Comparison of ENCODE assay signal across 15 cellular contexts in genomic region chr5:55551298-55551846, GRCh38. TPM values are rescaled to one million over a fixed set of nuclear protein-coding genes. Genes with fewer than 3 reads are reported as not detected.
DNase-seq lines count a peak whose midpoint lies in the region; ATAC-seq and TF ChIP-seq lines count a peak whose summit lies in the region.
"Had no signal": no experiment of that assay in that cellular context is flagged by ENCODE, and none has a peak within 500 bp of the region (broad histone marks: within the 10 kb centered on the region; RNA-seq: fewer than 3 reads in every experiment).

No MANE protein-coding gene starts in this region.

- no peak overlapping the region for H4K12ac ChIP-seq in trophoblast cell (ENCODE audit: low read depth, low read length)

- no peak overlapping the region for H2AK9ac ChIP-seq in IMR-90 (replicated peaks; ENCODE audit: low read depth, low read length, poor library complexity)

- no peaks in the 10 kb centered on the region for H3K79me1 ChIP-seq in IMR-90 (ENCODE audit: low read depth in 1 of 2, low read length in 2 of 2)
- H3K79me1 ChIP-seq in trophoblast cell (ENCODE audit: low read length): peaks cover 1% of the 10 kb centered on the region

- H3K9me1 ChIP-seq in IMR-90 (ENCODE audit: insufficient read depth, low read length): 0 out of 2 replicates have a peak, but pooled peaks cover 2% of the 10 kb centered on the region

- no peak for TF ChIP-seq CTCF in IMR-90 (conservative IDR thresholded peaks at IDR 0.05; ENCODE audit: low read depth, low read length)
- TF ChIP-seq CTCF in epithelial cell of esophagus (IDR thresholded peaks at IDR 0.05; ENCODE audit: insufficient read depth, low read depth, low read length, missing control alignments): no peak

- H3K4me3 ChIP-seq in IMR-90 (ENCODE audit: insufficient read depth, low read depth, low read length) (no peak overlapping the region), epithelial cell of esophagus (ENCODE audit: low read length) (no peak overlapping the region), trophoblast cell (ENCODE audit: low read depth, low read length) (no peak overlapping the region)

- H3K9me3 ChIP-seq in IMR-90 (ENCODE audit: control insufficient read depth, insufficient read depth, low read length): no peaks in the 10 kb centered on the region
- no peaks in the 10 kb centered on the region for H3K9me3 ChIP-seq in trophoblast cell (ENCODE audit: insufficient read depth, low read depth, low read length)

- no peak overlapping the region for H4K5ac ChIP-seq in IMR-90 (ENCODE audit: low read depth, low read length)

- TF ChIP-seq RAD21 in IMR-90 (IDR thresholded peaks at IDR 0.05; ENCODE audit: low read length): no peak

- POLR2A ChIA-PET in IMR-90 (lab: Charles Lee; ENCODE audit: unreplicated experiment): no interaction called here

- H2BK5ac ChIP-seq in IMR-90 (ENCODE audit: low read depth, low read length, poor library complexity, severe bottlenecking): no peak overlapping the region
- H2BK5ac ChIP-seq in trophoblast cell (ENCODE audit: low read depth, low read length, poor library complexity): no peak overlapping the region

- H3K36me3 ChIP-seq in IMR-90 (ENCODE audit: control insufficient read depth, insufficient read depth, low read length) (no peaks in the 10 kb centered on the region), trophoblast cell (ENCODE audit: control insufficient read depth in 1 of 2, insufficient read depth in 2 of 2, low read length in 2 of 2) (no peaks in the 10 kb centered on the region)

- H3K4ac ChIP-seq in IMR-90 (ENCODE audit: low read depth, low read length): no peak overlapping the region
- no peak overlapping the region for H3K4ac ChIP-seq in trophoblast cell (ENCODE audit: low read depth, low read length)

- H3K9ac ChIP-seq in IMR-90 (ENCODE audit: low read depth, low read length): no peak overlapping the region
- H3K9ac ChIP-seq in trophoblast cell (ENCODE audit: low read length): no peak overlapping the region

- in situ Hi-C loops in IMR-90 (cut with MboI; ENCODE audit: low sequenced_read_pairs): no loop called here

- H3K4me1 ChIP-seq in IMR-90 (ENCODE audit: control insufficient read depth, insufficient read depth, low read length) (no peaks in the 10 kb centered on the region), trophoblast cell (ENCODE audit: control insufficient read depth in 1 of 2, insufficient read depth in 2 of 2, low read length in 2 of 2) (no peaks in the 10 kb centered on the region)

- H2BK120ac ChIP-seq in IMR-90 (ENCODE audit: low read depth, low read length): no peak overlapping the region
- H2BK120ac ChIP-seq in trophoblast cell (ENCODE audit: insufficient read depth, low read length, poor library complexity): no peak overlapping the region

- H3K79me2 ChIP-seq in trophoblast cell (ENCODE audit: control insufficient read depth, insufficient read depth, low read length, poor library complexity): no peaks in the 10 kb centered on the region

- no peak overlapping the region for H3K56ac ChIP-seq in IMR-90 (ENCODE audit: extremely low read depth, insufficient read depth, low read length)

- H3K27me3 ChIP-seq in IMR-90 (ENCODE audit: control insufficient read depth, insufficient read depth, low read length): peaks cover 12% of the 10 kb centered on the region
- no peaks in the 10 kb centered on the region for H3K27me3 ChIP-seq in trophoblast cell (ENCODE audit: insufficient read depth, low read length)

- no peaks in the 10 kb centered on the region for H4K20me1 ChIP-seq in IMR-90 (ENCODE audit: insufficient read depth, low read length)

- H2AK5ac ChIP-seq in IMR-90 (ENCODE audit: low read depth, low read length) (no peak overlapping the region), trophoblast cell (ENCODE audit: low read length) (no peak overlapping the region)

- H3K23ac ChIP-seq in IMR-90 (ENCODE audit: low read depth, low read length) (no peak overlapping the region), trophoblast cell (ENCODE audit: low read length) (no peak overlapping the region)

- BruUV-seq in IMR-90 (replicated peaks; lab: Mats Ljungman, UMichigan): no TSS peak

- H3K27ac ChIP-seq in IMR-90 (ENCODE audit: insufficient read depth, low read length): no peak overlapping the region
- H3K27ac ChIP-seq in trophoblast cell (ENCODE audit: low read depth, low read length): no peak overlapping the region
- H3K27ac ChIP-seq: 22Rv1 had no signal

- no peak overlapping the region for H2BK12ac ChIP-seq in trophoblast cell (ENCODE audit: low read length)

- H3K14ac ChIP-seq in IMR-90 (replicated peaks; ENCODE audit: low read depth, low read length): 0 out of 2 replicates have a peak overlapping the region, but pooled peaks have one; percentile 18
- H3K14ac ChIP-seq in trophoblast cell (ENCODE audit: low read length): no peak overlapping the region

- 93% methylated on average over 3 of the region's 7 CpGs; no CpG with 5 or more reads in 1 of the 2 experiments for WGBS in IMR-90 (ENCODE audit: extremely low coverage in 2 of 2, insufficient read length in 1 of 2), 2 experiments
- WGBS in trophoblast cell (ENCODE audit: extremely low coverage, insufficient coverage, insufficient read length): no CpG with 5 or more reads among the region's 7 CpGs

- no peak overlapping the region for H2BK20ac ChIP-seq in IMR-90 (ENCODE audit: low read depth, low read length)

- DNase-seq in DMS79 treated with DMSO at 0.1 percent for 48 hours (lab: John Stamatoyannopoulos, UW) (peak; percentile 19), DMS79 (lab: John Stamatoyannopoulos, UW) (no peak), IMR-90 (no peak), NCI-H2171 treated with DMSO at 0.1 percent for 48 hours (lab: John Stamatoyannopoulos, UW) (peak; percentile 75), epithelial cell of esophagus (ENCODE audit: low read depth) (peak; percentile 61), HCEC 1CT (no peak), trophoblast cell (no peak)
- DNase-seq: DMS 273 treated with DMSO at 0.1 percent for 48 hours, KBM-7, NCI-H1092 treated with DMSO at 0.1 percent for 48 hours, NCI-H2029, T-cell, T1000 had no signal

- CTCF ChIA-PET in IMR-90 (lab: Yijun Ruan, JAX): interaction anchor here (1.2 kb wide), 1 partner anchor 9 kb away, joined by 3 read pairs; no protein-coding TSS in a partner anchor

- no peak overlapping the region for H4K91ac ChIP-seq in IMR-90 (ENCODE audit: insufficient read depth, low read depth, low read length)
- H4K91ac ChIP-seq in trophoblast cell (ENCODE audit: low read depth, low read length): no peak overlapping the region

- intact Hi-C loops in IMR-90 (cut with micrococcal nuclease): no loop called here

- ATAC-seq in IMR-90 (ENCODE audit: low read depth) (no peak), GM18870 (IDR thresholded peaks at IDR 0.05; ENCODE audit: unreplicated experiment) (no peak)
- ATAC-seq: T-cell had no signal

- H4K8ac ChIP-seq in IMR-90 (ENCODE audit: low read depth in 2 of 2, low read length in 2 of 2) (no peak overlapping the region), trophoblast cell (ENCODE audit: low read depth, low read length) (no peak overlapping the region)

- H3K18ac ChIP-seq in IMR-90 (ENCODE audit: low read depth, low read length) (no peak overlapping the region), trophoblast cell (ENCODE audit: low read length) (no peak overlapping the region)

- H2AFZ ChIP-seq in IMR-90 (replicated peaks; ENCODE audit: low read length, poor library complexity): no peak overlapping the region
- H2AFZ ChIP-seq in trophoblast cell (ENCODE audit: insufficient read depth, low read length, poor library complexity): no peak overlapping the region

- H3K4me2 ChIP-seq in IMR-90 (ENCODE audit: low read depth, low read length): no peak overlapping the region
- no peak overlapping the region for H3K4me2 ChIP-seq in trophoblast cell (ENCODE audit: low read length)

- dilution Hi-C loops in IMR-90 (cut with HindIII; ENCODE audit: low sequenced_read_pairs, unreplicated experiment): no loop called here

- no peak overlapping the region for H2BK15ac ChIP-seq in IMR-90 (ENCODE audit: low read depth, low read length)

- TF ChIP-seq POLR2A in IMR-90 (IDR thresholded peaks at IDR 0.05; ENCODE audit: low read depth, low read length): no peak

TF ChIP-seq in IMR-90, 13 proteins besides CTCF, POLR2A, EP300 and RAD21 (continues in another document):
- TF ChIP-seq RCOR1 (IDR thresholded peaks at IDR 0.05; ENCODE audit: insufficient replicate concordance, low read length) (no peak), NFE2L2 (IDR thresholded peaks at IDR 0.05; ENCODE audit: low read depth, low read length) (no peak), CHD1 (IDR thresholded peaks at IDR 0.05; ENCODE audit: low read depth, low read length) (no peak), FOS (IDR thresholded peaks at IDR 0.05; ENCODE audit: low read depth, low read length) (no peak), MXI1 (IDR thresholded peaks at IDR 0.05; ENCODE audit: borderline replicate concordance, low read depth, low read length) (no peak), MAZ (IDR thresholded peaks at IDR 0.05; ENCODE audit: borderline replicate concordance, low read depth, low read length) (no peak), SMC3 (IDR thresholded peaks at IDR 0.05; ENCODE audit: low read depth, low read length) (no peak), BHLHE40 (IDR thresholded peaks at IDR 0.05; ENCODE audit: low read depth, low read length) (no peak), CEBPB (IDR thresholded peaks at IDR 0.05; ENCODE audit: low read depth, low read length) (no peak), MAFK (IDR thresholded peaks at IDR 0.05; ENCODE audit: low read depth, low read length) (no peak), RFX5 (IDR thresholded peaks at IDR 0.05; ENCODE audit: low read depth, low read length) (no peak)
- TF ChIP-seq, protein P1, sequence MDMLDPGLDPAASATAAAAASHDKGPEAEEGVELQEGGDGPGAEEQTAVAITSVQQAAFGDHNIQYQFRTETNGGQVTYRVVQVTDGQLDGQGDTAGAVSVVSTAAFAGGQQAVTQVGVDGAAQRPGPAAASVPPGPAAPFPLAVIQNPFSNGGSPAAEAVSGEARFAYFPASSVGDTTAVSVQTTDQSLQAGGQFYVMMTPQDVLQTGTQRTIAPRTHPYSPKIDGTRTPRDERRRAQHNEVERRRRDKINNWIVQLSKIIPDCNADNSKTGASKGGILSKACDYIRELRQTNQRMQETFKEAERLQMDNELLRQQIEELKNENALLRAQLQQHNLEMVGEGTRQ (IDR thresholded peaks at IDR 0.05; ENCODE audit: low read depth, low read length): no peak

RNA-seq across cellular contexts. Expression of gene PLPP1, which starts 16.6 kb away (rescaled TPM):
- total RNA-seq in IMR-90 (2012; rRNA removed): 21.3 and 24.7 TPM in 2 replicates
- polyA plus RNA-seq in IMR-90 (2012; rRNA removed): 19.2 and 20.4 TPM in 2 replicates
- polyA plus RNA-seq in IMR-90 (2012; cell fraction: cytosol; rRNA removed): 14.9 and 15.4 TPM in 2 replicates
- 11.4 and 14.9 TPM in 2 replicates for polyA plus RNA-seq in IMR-90 (2012; cell fraction: nucleus; rRNA removed; ENCODE audit: low replicate concordance)
- 87.5 and 92.7 TPM in 2 replicates for polyA plus RNA-seq in trophoblast cell (2013)

Comparison
In these comparisons a context has a peak if more than half of its experiments do, and no peak if none do; other contexts are left out.
1. DNase-seq: peak in DMS79 treated with DMSO at 0.1 percent for 48 hours (single experiment), NCI-H2171 treated with DMSO at 0.1 percent for 48 hours (single experiment) and epithelial cell of esophagus (single experiment); none in DMS79 (single experiment), IMR-90 (single experiment), HCEC 1CT (single experiment) and trophoblast cell (0 of 2).